In genomic region chr1:22052115-22053017, GRCh38 we compare ENCODE assay signal across 1 cellular context.
TF ChIP-seq lines count a peak whose summit lies in the region.

CDC42 (plus strand) TSS chr1:22052709; CDS start chr1:22078479, 25,770 bp downstream.

TF ChIP-seq in HepG2, 621 proteins besides CTCF, POLR2A, EP300 and RAD21 (continued from another document and continues in another):
- TF ChIP-seq NFYC (CRISPR knock-in tag; IDR thresholded peaks at IDR 0.05) (peak; percentile 60), ZBTB39 (CRISPR knock-in tag; IDR thresholded peaks at IDR 0.05) (no peak), MIER3 (CRISPR knock-in tag; IDR thresholded peaks at IDR 0.05; ENCODE audit: borderline replicate concordance) (peak; percentile 48; the same call in 1 of the 2 replicates), ZIK1 (CRISPR knock-in tag; IDR thresholded peaks at IDR 0.05; ENCODE audit: borderline replicate concordance, low read depth) (0 out of 2 replicates have a peak, but pooled peaks have one; percentile 65), KLF16 (CRISPR knock-in tag; IDR thresholded peaks at IDR 0.05) (peak in 1 of 2 experiments; percentile 36; a peak in 1 of 4 replicates), HDAC2 (CRISPR knock-in tag; IDR thresholded peaks at IDR 0.05) (peak; percentile 71; the same call in 1 of the 2 replicates), SOX6 (IDR thresholded peaks at IDR 0.05) (no peak), SOX6 (CRISPR knock-in tag; IDR thresholded peaks at IDR 0.05) (peak; percentile 65; the same call in 1 of the 2 replicates), ZBTB10 (CRISPR knock-in tag; IDR thresholded peaks at IDR 0.05; ENCODE audit: borderline replicate concordance) (no peak), ETV5 (CRISPR knock-in tag; IDR thresholded peaks at IDR 0.05; ENCODE audit: borderline replicate concordance) (peak; percentile 65; the same call in 1 of the 2 replicates), ZKSCAN1 (IDR thresholded peaks at IDR 0.05; ENCODE audit: low read length) (no peak), KIAA2018 (CRISPR knock-in tag; IDR thresholded peaks at IDR 0.05; ENCODE audit: borderline replicate concordance) (no peak), E2F1 (CRISPR knock-in tag; IDR thresholded peaks at IDR 0.05) (0 out of 2 replicates have a peak, but pooled peaks have one; percentile 21), ZNF280B (CRISPR knock-in tag; IDR thresholded peaks at IDR 0.05; ENCODE audit: borderline replicate concordance) (peak; percentile 46; the same call in 1 of the 2 replicates), ZNF234 (CRISPR knock-in tag; conservative IDR thresholded peaks at IDR 0.05) (no peak), SKI (IDR thresholded peaks at IDR 0.05; ENCODE audit: partially characterized antibody) (no peak), SOX13 (IDR thresholded peaks at IDR 0.05) (no peak), SOX13 (CRISPR knock-in tag; conservative IDR thresholded peaks at IDR 0.05 in 1 of 2, IDR thresholded peaks at IDR 0.05 in 1 of 2) (no peak; a peak in 1 of 4 replicates), TCF12 (IDR thresholded peaks at IDR 0.05) (no peak), TCF12 (CRISPR knock-in tag; IDR thresholded peaks at IDR 0.05) (0 out of 2 replicates have a peak, but pooled peaks have one; percentile 63), FIP1L1 (IDR thresholded peaks at IDR 0.05; ENCODE audit: borderline replicate concordance, insufficient read depth, low read depth, low read length) (no peak), ZNF777 (CRISPR knock-in tag; IDR thresholded peaks at IDR 0.05) (no peak; the same call in 1 of the 2 replicates), PATZ1 (CRISPR knock-in tag; IDR thresholded peaks at IDR 0.05) (peak; percentile 72; the same call in 1 of the 2 replicates), SAFB2 (CRISPR knock-in tag; IDR thresholded peaks at IDR 0.05; ENCODE audit: borderline replicate concordance, low read depth) (peak; percentile 25; the same call in 1 of the 2 replicates), STAT6 (CRISPR knock-in tag; IDR thresholded peaks at IDR 0.05; ENCODE audit: borderline replicate concordance) (no peak), ZBTB7B (CRISPR knock-in tag; IDR thresholded peaks at IDR 0.05) (0 out of 2 replicates have a peak, but pooled peaks have one; percentile 25), ESRRA (CRISPR knock-in tag; IDR thresholded peaks at IDR 0.05; ENCODE audit: low read depth) (peak; percentile 27; the same call in 1 of the 2 replicates), ZNF607 (CRISPR knock-in tag; IDR thresholded peaks at IDR 0.05; ENCODE audit: borderline replicate concordance) (peak; percentile 84), MAFK (conservative IDR thresholded peaks at IDR 0.05 in 1 of 2, IDR thresholded peaks at IDR 0.05 in 1 of 2; ENCODE audit: low read length in 2 of 2) (no peak), ATF2 (CRISPR knock-in tag; IDR thresholded peaks at IDR 0.05) (peak; percentile 97)
